ENCODE assay signal across 6 cellular contexts in the genomic region with DNA sequence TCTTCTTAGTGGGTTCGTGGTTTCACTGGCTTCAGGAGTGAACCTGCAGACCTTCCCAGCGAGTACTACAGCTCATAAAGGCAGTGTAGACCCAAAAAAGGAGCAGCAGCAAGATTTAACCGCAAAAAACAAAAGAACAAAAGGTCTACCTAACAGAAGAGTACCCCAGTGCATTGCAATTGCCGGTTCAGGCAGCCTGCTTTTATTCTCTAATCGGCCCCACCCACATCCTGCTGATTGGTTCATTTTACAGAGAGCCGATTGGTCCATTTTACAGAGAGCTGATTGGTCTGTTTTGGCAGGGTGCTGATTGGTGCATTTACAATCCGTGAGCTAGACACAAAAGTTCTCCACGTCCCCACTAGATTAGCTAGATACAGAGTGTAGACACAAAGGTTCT. TPM values are rescaled to one million over a fixed set of nuclear protein-coding genes. Genes with fewer than 3 reads are reported as not detected.
DNase-seq lines count a peak whose midpoint lies in the region; TF ChIP-seq lines count a peak whose summit lies in the region.

No MANE protein-coding gene starts in this region.

- no peak overlapping the region for H3K4me3 ChIP-seq in esophagus squamous epithelium

- no peaks in the 10 kb centered on the region for H3K9me3 ChIP-seq in esophagus squamous epithelium

- H3K36me3 ChIP-seq in esophagus squamous epithelium = no peaks in the 10 kb centered on the region

- no peak for TF ChIP-seq POLR2A in esophagus squamous epithelium (IDR thresholded peaks at IDR 0.05)

- peak; percentile 15 for DNase-seq in activated CD4-positive, CD25-positive, alpha-beta regulatory T cell treated with anti-CD3 and anti-CD28 coated beads, Interleukin-2, amount 50 U/mL, for 16 hours (ENCODE audit: low read depth, low spot score)
- DNase-seq in activated CD4-positive, CD25-positive, alpha-beta regulatory T cell (lab: John Stamatoyannopoulos, UW) = no peak
- DNase-seq in activated T-cell treated with anti-CD3 and anti-CD28 coated beads, Interleukin-2, amount 50 U/mL, for 48 hours = peak; percentile 70 to 75
- peak; percentile 26 to 75 (median 54) for DNase-seq in stimulated activated naive CD4-positive, alpha-beta T cell (lab: John Stamatoyannopoulos, UW)
- no peak for DNase-seq in glomerular visceral epithelial cell (ENCODE audit: extremely low spot score)
- DNase-seq in esophagus squamous epithelium (lab: John Stamatoyannopoulos, UW) = no peak

- H3K27me3 ChIP-seq in esophagus squamous epithelium = no peaks in the 10 kb centered on the region

- intact Hi-C loops in esophagus squamous epithelium (cut with DNase I) = no loop called here

- peaks cover 5 to 54% (median 15%) of the 10 kb centered on the region in 3 donors for H3K4me1 ChIP-seq in esophagus squamous epithelium

- 68 to 71% methylated on average over 7 of the region's 8 CpGs for WGBS in esophagus squamous epithelium, 2 donors

- no peak overlapping the region for H3K27ac ChIP-seq in esophagus squamous epithelium

- TF ChIP-seq CTCF in esophagus squamous epithelium (IDR thresholded peaks at IDR 0.05) = no peak

RNA-seq across cellular contexts. Expression of gene ARRB2, which starts 2.0 kb away (rescaled TPM):
- total RNA-seq in esophagus squamous epithelium = 10 to 100 TPM in 2 of 4 donors, 1 to 10 TPM in 2; 4.4 to 24.8 (median 10.1) TPM

RNA-seq across cellular contexts. Expression of gene PELP1, which starts 4.5 kb away (rescaled TPM):
- 10 to 100 TPM; 10.3 to 25.0 (median 14.7) TPM for total RNA-seq in esophagus squamous epithelium

RNA-seq across cellular contexts. Expression of gene MED11, which starts 22.8 kb away (rescaled TPM):
- total RNA-seq in esophagus squamous epithelium = 10 to 100 TPM; 17.3 to 45.3 (median 29.7) TPM

RNA-seq across cellular contexts. Expression of gene ZMYND15, which starts 31.2 kb away (rescaled TPM):
- 1 to 10 TPM in 2 of 4 donors, not detected in 2; 1.1 to 1.7 TPM for total RNA-seq in esophagus squamous epithelium

RNA-seq across cellular contexts. Expression of gene CXCL16, which starts 31.3 kb away (rescaled TPM):
- total RNA-seq in esophagus squamous epithelium = 10 to 100 TPM; 15.2 to 28.2 (median 19.5) TPM

Comparison
In these comparisons a context has a peak if more than half of its experiments do, and no peak if none do; other contexts are left out.
1. DNase-seq: peak in activated CD4-positive, CD25-positive, alpha-beta regulatory T cell treated with anti-CD3 and anti-CD28 coated beads, Interleukin-2, amount 50 U/mL, for 16 hours (single experiment), activated T-cell treated with anti-CD3 and anti-CD28 coated beads, Interleukin-2, amount 50 U/mL, for 48 hours (2 of 2) and stimulated activated naive CD4-positive, alpha-beta T cell (6 of 6); none in activated CD4-positive, CD25-positive, alpha-beta regulatory T cell (0 of 4), glomerular visceral epithelial cell (single experiment) and esophagus squamous epithelium (single experiment).